In genomic region chr19:53357821-53358581, GRCh38 we compare ENCODE assay signal across 1 cellular context.
TF ChIP-seq lines count a peak whose summit lies in the region.

No MANE protein-coding gene starts in this region.

TF ChIP-seq in H1, 55 proteins besides CTCF, POLR2A, EP300 and RAD21:
- TF ChIP-seq PHF8 (conservative IDR thresholded peaks at IDR 0.05; ENCODE audit: low read depth, low read length): no peak
- TF ChIP-seq SIN3A (conservative IDR thresholded peaks at IDR 0.05 in 1 of 2, IDR thresholded peaks at IDR 0.05 in 1 of 2; ENCODE audit: low read depth in 1 of 2, low read length in 2 of 2): no peak
- TF ChIP-seq FOSL1 (IDR thresholded peaks at IDR 0.05; ENCODE audit: insufficient read depth, low read depth, low read length): no peak
- no peak for TF ChIP-seq NRF1 (IDR thresholded peaks at IDR 0.05; ENCODE audit: low read depth, low read length)
- no peak for TF ChIP-seq TBP (IDR thresholded peaks at IDR 0.05; ENCODE audit: low read depth, low read length)
- TF ChIP-seq ASH2L (IDR thresholded peaks at IDR 0.05; ENCODE audit: low read length): no peak
